ENCODE assay signal across 8 cellular contexts in genomic region chr12:89160716-89161123, GRCh38.
DNase-seq lines count a peak whose midpoint lies in the region; TF ChIP-seq lines count a peak whose summit lies in the region.

No MANE protein-coding gene starts in this region.

- TF ChIP-seq POLR2A in lower leg skin (IDR thresholded peaks at IDR 0.05) (no peak), suprapubic skin (IDR thresholded peaks at IDR 0.05) (no peak)

- no peak overlapping the region for H3K4me3 ChIP-seq in lower leg skin (ENCODE audit: low read depth, poor library complexity, severe bottlenecking)
- H3K4me3 ChIP-seq in suprapubic skin = no peak overlapping the region

- 16 to 20% methylated on average over 5 of the region's 5 CpGs for WGBS in lower leg skin, 2 donors
- 25% methylated on average over 5 of the region's 5 CpGs for whole genome bisulfite sequencing in suprapubic skin

- peak overlapping the region; percentile 74 for H3K27ac ChIP-seq in suprapubic skin

- H3K27me3 ChIP-seq in suprapubic skin = no peaks in the 10 kb centered on the region

- intact Hi-C loops in lower leg skin (cut with DNase I; ENCODE audit: low total_unique reads) = no loop called here

- peak; percentile 68 for DNase-seq in activated effector memory CD4-positive, alpha-beta T cell treated with anti-CD3 and anti-CD28 coated beads, Interleukin-2, amount 50 U/mL, for 16 hours
- no peak for DNase-seq in activated effector memory CD4-positive, alpha-beta T cell treated with Interleukin-2 at 50 U/mL for 16 hours
- peak; percentile 16 for DNase-seq in activated naive CD4-positive, alpha-beta T cell treated with anti-CD3 and anti-CD28 coated beads, Interleukin-2, amount 50 U/mL, for 16 hours
- DNase-seq in lower leg skin (ENCODE audit: low spot score in 2 of 2) (peak; percentile 53 to 84), suprapubic skin (ENCODE audit: low spot score in 2 of 2) (peak; percentile 67 to 76), NCI-H1092 (lab: John Stamatoyannopoulos, UW) (no peak), NCI-H510A treated with DMSO at 0.1 percent for 48 hours (lab: John Stamatoyannopoulos, UW) (no peak), SW480 (ENCODE audit: low spot score) (no peak)

- no peaks in the 10 kb centered on the region for H3K36me3 ChIP-seq in suprapubic skin

- TF ChIP-seq CTCF in lower leg skin (IDR thresholded peaks at IDR 0.05) (no peak), suprapubic skin (IDR thresholded peaks at IDR 0.05) (no peak)

- H3K4me1 ChIP-seq in suprapubic skin = peaks cover 52% of the 10 kb centered on the region

- no peaks in the 10 kb centered on the region for H3K9me3 ChIP-seq in suprapubic skin

- TF ChIP-seq EP300 in suprapubic skin (IDR thresholded peaks at IDR 0.05) = no peak

Comparison
In these comparisons a context has a peak if more than half of its experiments do, and no peak if none do; other contexts are left out.
1. DNase-seq: peak in activated effector memory CD4-positive, alpha-beta T cell treated with anti-CD3 and anti-CD28 coated beads, Interleukin-2, amount 50 U/mL, for 16 hours (single experiment), activated naive CD4-positive, alpha-beta T cell treated with anti-CD3 and anti-CD28 coated beads, Interleukin-2, amount 50 U/mL, for 16 hours (single experiment), lower leg skin (2 of 2) and suprapubic skin (2 of 2); none in activated effector memory CD4-positive, alpha-beta T cell treated with Interleukin-2 at 50 U/mL for 16 hours (single experiment), NCI-H1092 (single experiment), NCI-H510A treated with DMSO at 0.1 percent for 48 hours (single experiment) and SW480 (single experiment).